In the genomic region with DNA sequence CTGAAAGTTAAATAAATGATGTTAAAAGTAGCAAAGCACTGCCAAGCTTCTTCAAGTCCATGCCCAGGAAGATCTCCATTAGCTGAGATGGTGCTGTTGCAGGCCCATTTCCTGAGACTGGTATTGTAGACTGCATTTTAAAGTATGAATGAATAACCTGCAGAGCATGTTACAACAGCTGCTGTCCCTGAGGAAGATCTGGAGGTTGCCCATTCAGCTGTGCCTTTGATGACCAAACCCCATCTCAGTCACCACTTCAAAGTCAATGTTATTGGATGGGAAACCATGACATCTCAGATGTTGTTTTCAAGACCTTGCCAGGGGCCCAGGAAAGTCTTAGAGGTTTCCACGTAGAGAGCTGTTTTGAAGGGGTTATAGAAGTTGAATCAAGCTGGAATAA, we compare ENCODE assay signal across 25 cellular contexts.
"Had no signal": no experiment of that assay in that cellular context is flagged by ENCODE, and none has a peak within 500 bp of the region (broad histone marks: within the 10 kb centered on the region; RNA-seq: fewer than 3 reads in every experiment).

No MANE protein-coding gene starts in this region.

- H3K4me3 ChIP-seq: K562, PC-9, Peyer's patch, SJCRH30 had no signal

- H3K9ac ChIP-seq: KMS-11 had no signal

- H3K4me1 ChIP-seq: Peyer's patch, SJCRH30 had no signal

- H3K27me3 ChIP-seq: Peyer's patch, SJCRH30 had no signal

- DNase-seq: IMR-90; Kasumi-1; MV-4-11; NCI-H1048; NCI-H1105; NCI-H1417; NCI-H146; NCI-H1694 treated with DMSO at 0.1 percent for 48 hours; NCI-H1930; NCI-H2081; NCI-H2107; NCI-H2227 treated with DMSO at 0.1 percent for 48 hours; NCI-H524; NCI-H748 treated with DMSO at 0.1 percent for 48 hours; NK-92 treated with Interleukin-12 subunit alpha and Interleukin-12 subunit beta, amount 100 ng/mL, for 24 hours; OCI-M1; PC-9; Peyer's patch; SHP77 treated with DMSO at 0.1 percent for 48 hours; SJCRH30 had no signal

- ATAC-seq: HepG2, K562, Right ventricle myocardium inferior, SK-N-SH treated with all-trans-retinoic acid at 6 μM for 48 hours had no signal

- H3K36me3 ChIP-seq: Peyer's patch, SJCRH30 had no signal

- H3K27ac ChIP-seq: KMS-11, PC-9, Peyer's patch, SJCRH30 had no signal

- H3K4me2 ChIP-seq: KMS-11, PC-9 had no signal

- H3K9me3 ChIP-seq: Peyer's patch, SJCRH30 had no signal
